8 cellular contexts compared by ENCODE assay signal in the genomic region with DNA sequence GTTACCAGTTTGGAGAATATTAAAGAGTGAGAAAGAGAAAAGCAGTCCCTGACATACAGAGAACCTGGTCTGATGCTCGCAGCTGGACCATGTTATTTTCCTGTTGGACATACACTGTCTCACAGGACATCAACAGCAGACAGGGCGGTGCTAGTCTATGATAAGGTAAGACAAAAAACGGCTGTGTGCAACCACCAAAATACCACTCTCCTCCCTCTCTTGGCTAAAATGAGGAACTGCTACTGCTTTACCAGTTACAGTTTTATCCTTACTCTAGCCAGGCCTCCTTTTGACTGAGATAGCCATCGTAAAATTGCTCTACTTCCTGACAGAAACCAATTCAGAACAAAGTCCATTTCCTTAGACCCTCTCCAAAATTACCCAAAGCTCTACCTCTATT. TPM values are rescaled to one million over a fixed set of nuclear protein-coding genes. Genes with fewer than 3 reads are reported as not detected.
DNase-seq lines count a peak whose midpoint lies in the region; ATAC-seq and TF ChIP-seq lines count a peak whose summit lies in the region.

No MANE protein-coding gene starts in this region.

- H3K4me1 ChIP-seq in endodermal cell (ENCODE audit: control insufficient read depth, insufficient read depth, low read length) (peaks cover 6% of the 10 kb centered on the region), sigmoid colon (no peaks in the 10 kb centered on the region)

- H3K9me3 Mint-ChIP-seq in endodermal cell = peaks cover 27% of the 10 kb centered on the region

- TF ChIP-seq CTCF in endodermal cell (conservative IDR thresholded peaks at IDR 0.05) (peak; percentile 79), sigmoid colon (IDR thresholded peaks at IDR 0.05) (no peak), WERI-Rb-1 (IDR thresholded peaks at IDR 0.05; ENCODE audit: low read depth, low read length) (no peak)

- no peak overlapping the region for H3K27ac Mint-ChIP-seq in endodermal cell

- TF ChIP-seq EP300 in sigmoid colon (IDR thresholded peaks at IDR 0.05) = no peak

- intact Hi-C loops in sigmoid colon (cut with DNase I) = no loop called here

- TF ChIP-seq POLR2A in sigmoid colon (IDR thresholded peaks at IDR 0.05) = no peak

- H3K36me3 ChIP-seq in endodermal cell (ENCODE audit: control insufficient read depth, insufficient read depth, low read length) (no peaks in the 10 kb centered on the region), sigmoid colon (no peaks in the 10 kb centered on the region), WERI-Rb-1 (no peaks in the 10 kb centered on the region)

- no peak overlapping the region for H3K9ac ChIP-seq in endodermal cell (ENCODE audit: extremely low read depth, low read length, poor library complexity, severe bottlenecking)

- H3K36me3 Mint-ChIP-seq in endodermal cell (ENCODE audit: low read depth) = peaks cover 7% of the 10 kb centered on the region

- H3K27me3 ChIP-seq in endodermal cell (ENCODE audit: control insufficient read depth, insufficient read depth, low read length, poor library complexity, severe bottlenecking) = no peaks in the 10 kb centered on the region
- H3K27me3 ChIP-seq in sigmoid colon = no peaks in the 10 kb centered on the region
- no peaks in the 10 kb centered on the region for H3K27me3 ChIP-seq in WERI-Rb-1 (ENCODE audit: insufficient read depth, low read depth, severe bottlenecking)

- peak; percentile 73 for DNase-seq in KBM-7
- DNase-seq in endodermal cell = peak; percentile 55
- no peak for DNase-seq in sigmoid colon
- DNase-seq in WERI-Rb-1 = no peak
- DNase-seq in activated CD4-positive, alpha-beta T cell treated with anti-CD3 and anti-CD28 coated beads for 4 hours = no peak
- no peak for DNase-seq in activated CD4-positive, alpha-beta T cell treated with anti-CD3 and anti-CD28 coated beads for 1 hour

- H3K4me3 Mint-ChIP-seq in endodermal cell = no peak overlapping the region

- H3K27ac ChIP-seq in endodermal cell (ENCODE audit: low read depth, low read length) = no peak overlapping the region
- H3K27ac ChIP-seq in sigmoid colon = no peak overlapping the region
- no peak overlapping the region for H3K27ac ChIP-seq in WERI-Rb-1

- in situ Hi-C loops in KBM-7 (cut with MboI; ENCODE audit: low pct_unique_long_range_greater_than_20kb, low sequenced_read_pairs) = no loop called here

- H3K4me3 ChIP-seq in endodermal cell (ENCODE audit: low read length) (no peak overlapping the region), sigmoid colon (no peak overlapping the region), WERI-Rb-1 (ENCODE audit: low read depth, low read length) (no peak overlapping the region)

- ATAC-seq in GM18499 (IDR thresholded peaks at IDR 0.05; ENCODE audit: insufficient read depth, unreplicated experiment) (peak; percentile 91), GM21723 (IDR thresholded peaks at IDR 0.05; ENCODE audit: unreplicated experiment) (peak; percentile 98)

- peaks cover 28% of the 10 kb centered on the region for H3K4me1 Mint-ChIP-seq in endodermal cell

- H3K27me3 Mint-ChIP-seq in endodermal cell (ENCODE audit: insufficient read depth) = no peaks in the 10 kb centered on the region

- WGBS in endodermal cell (ENCODE audit: insufficient coverage in 1 of 2, insufficient read length in 1 of 2), 2 experiments = 87% methylated on average over 2 to 4 of the region's 4 CpGs
- 37 to 39% methylated on average over 4 of the region's 4 CpGs for WGBS in sigmoid colon, 2 donors

- H3K9me3 ChIP-seq in endodermal cell (ENCODE audit: control insufficient read depth, low read length) = peaks cover 25% of the 10 kb centered on the region
- no peaks in the 10 kb centered on the region for H3K9me3 ChIP-seq in sigmoid colon
- H3K9me3 ChIP-seq in WERI-Rb-1 (ENCODE audit: severe bottlenecking) = no peaks in the 10 kb centered on the region

RNA-seq across cellular contexts. Expression of gene ERGIC2, which starts 47.0 kb away (rescaled TPM):
- 100 to 1,000 TPM; 101 to 170 TPM for total RNA-seq in endodermal cell
- 70.5 TPM for polyA plus RNA-seq in endodermal cell (2013, experiment 1 of 2)
- polyA plus RNA-seq in endodermal cell (2013, experiment 2 of 2) = 68.6 TPM
- 10 to 100 TPM; 62.3 to 81.7 (median 63.5) TPM for total RNA-seq in sigmoid colon
- polyA plus RNA-seq in sigmoid colon = 10 to 100 TPM; 14.8 to 30.1 (median 24.6) TPM

Comparison
In these comparisons a context has a peak if more than half of its experiments do, and no peak if none do; other contexts are left out.
1. DNase-seq: peak in KBM-7 (single experiment) and endodermal cell (single experiment); none in sigmoid colon (single experiment), WERI-Rb-1 (single experiment), activated CD4-positive, alpha-beta T cell treated with anti-CD3 and anti-CD28 coated beads for 4 hours (0 of 2) and activated CD4-positive, alpha-beta T cell treated with anti-CD3 and anti-CD28 coated beads for 1 hour (single experiment).